Comparison of ENCODE assay signal across 1 cellular context in the genomic region with DNA sequence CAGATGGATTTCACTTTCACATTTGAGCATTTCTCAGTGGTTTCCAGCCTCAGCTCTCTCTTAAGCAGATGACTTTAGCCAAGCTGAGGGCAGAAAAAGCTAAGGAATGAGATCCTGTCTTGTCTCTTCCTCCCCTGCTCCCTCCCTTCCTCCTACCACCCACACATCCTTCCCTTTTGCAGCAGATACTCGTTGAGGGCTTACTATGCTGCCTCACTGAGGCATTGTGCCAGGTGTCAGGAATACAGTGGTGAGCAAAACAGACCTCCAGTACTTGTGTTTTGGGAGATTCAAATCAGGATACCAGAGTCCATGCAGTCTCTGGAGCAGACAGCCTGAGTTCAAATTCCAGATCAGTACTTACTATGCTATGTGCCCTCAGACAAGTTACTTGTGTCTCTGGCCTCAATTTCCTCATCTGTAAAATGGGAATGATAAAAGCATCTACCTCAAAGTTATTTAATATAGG.
TF ChIP-seq lines count a peak whose summit lies in the region.

No MANE protein-coding gene starts in this region.

TF ChIP-seq in H1, 55 proteins besides CTCF, POLR2A, EP300 and RAD21:
- TF ChIP-seq KDM1A (IDR thresholded peaks at IDR 0.05; ENCODE audit: borderline replicate concordance, low read length) (peak; percentile 68; the same call in 1 of the 2 replicates), HDAC2 (IDR thresholded peaks at IDR 0.05; ENCODE audit: borderline replicate concordance in 1 of 2, low read depth in 2 of 2, low read length in 2 of 2) (peak in 1 of 2 experiments; percentile 55; a peak in 1 of 4 replicates), PHF8 (conservative IDR thresholded peaks at IDR 0.05; ENCODE audit: low read depth, low read length) (no peak)
- TF ChIP-seq, protein P1, sequence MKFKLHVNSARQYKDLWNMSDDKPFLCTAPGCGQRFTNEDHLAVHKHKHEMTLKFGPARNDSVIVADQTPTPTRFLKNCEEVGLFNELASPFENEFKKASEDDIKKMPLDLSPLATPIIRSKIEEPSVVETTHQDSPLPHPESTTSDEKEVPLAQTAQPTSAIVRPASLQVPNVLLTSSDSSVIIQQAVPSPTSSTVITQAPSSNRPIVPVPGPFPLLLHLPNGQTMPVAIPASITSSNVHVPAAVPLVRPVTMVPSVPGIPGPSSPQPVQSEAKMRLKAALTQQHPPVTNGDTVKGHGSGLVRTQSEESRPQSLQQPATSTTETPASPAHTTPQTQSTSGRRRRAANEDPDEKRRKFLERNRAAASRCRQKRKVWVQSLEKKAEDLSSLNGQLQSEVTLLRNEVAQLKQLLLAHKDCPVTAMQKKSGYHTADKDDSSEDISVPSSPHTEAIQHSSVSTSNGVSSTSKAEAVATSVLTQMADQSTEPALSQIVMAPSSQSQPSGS (IDR thresholded peaks at IDR 0.05; ENCODE audit: low read length): no peak
TF ChIP-seq in H1: peak in this region for 2.
